Comparison of ENCODE assay signal across 8 cellular contexts in the genomic region with DNA sequence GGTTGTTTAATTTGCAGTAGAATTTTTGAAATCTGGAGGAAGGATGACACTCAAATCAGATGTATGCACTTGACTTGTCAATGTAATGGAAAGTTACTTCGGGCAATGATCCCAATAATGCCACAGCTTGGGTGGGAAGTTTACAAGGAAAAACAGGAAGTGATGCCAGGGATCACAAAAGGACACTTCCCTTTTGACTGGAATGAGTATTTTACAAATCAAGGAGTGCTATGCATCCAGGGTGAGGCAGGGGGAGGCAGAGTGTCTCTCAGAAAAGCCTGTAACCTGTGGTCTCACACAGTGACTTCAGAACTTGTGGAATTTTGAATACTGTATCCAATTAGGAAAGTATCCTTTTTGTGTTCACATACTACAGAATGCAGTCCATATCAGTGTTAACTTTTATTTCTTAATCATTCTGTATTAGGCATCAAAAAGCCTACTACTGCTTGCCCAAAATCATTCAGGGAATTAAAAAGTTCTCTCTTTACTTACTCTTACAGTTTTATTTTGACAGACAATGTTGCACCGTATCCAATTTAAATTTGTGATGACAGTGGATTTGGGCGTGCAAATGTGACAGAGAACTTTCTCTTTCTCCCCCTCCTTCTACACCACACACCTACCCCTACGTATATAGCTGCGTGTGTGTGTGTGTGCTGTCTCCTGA.
DNase-seq lines count a peak whose midpoint lies in the region; ATAC-seq, FAIRE-seq and TF ChIP-seq lines count a peak whose summit lies in the region.

No MANE protein-coding gene starts in this region.

- no peak for TF ChIP-seq POLR2A in right lobe of liver (IDR thresholded peaks at IDR 0.05)

- TF ChIP-seq CTCF in right lobe of liver (IDR thresholded peaks at IDR 0.05), result peak; percentile 22 to 28 (median 26)

- in situ Hi-C loops in T47D (cut with HindIII; ENCODE audit: low pct_unique_long_range_greater_than_20kb, low sequenced_read_pairs), result no loop called here

- DNase-seq in NCI-H1092 (lab: John Stamatoyannopoulos, UW) (peak; percentile 22), T47D (ENCODE audit: low read depth in 1 of 2, low spot score in 1 of 2) (peak; percentile 18 to 77), right lobe of liver (no peak)
- no peak for DNase-seq in activated naive CD4-positive, alpha-beta T cell treated with Interleukin-2 at 50 U/mL for 16 hours
- DNase-seq in CD8-positive, alpha-beta memory T cell, result no peak

- CTCF ChIA-PET in CD8-positive, alpha-beta memory T cell (lab: Charles Lee), result no interaction called here

- H3K9me3 Mint-ChIP-seq in CD8-positive, alpha-beta memory T cell, result peaks cover 0 to 6% (median 3%) of the 10 kb centered on the region in 5 donors

- POLR2A ChIA-PET in CD8-positive, alpha-beta memory T cell (lab: Charles Lee), result no interaction called here

- ATAC-seq in right lobe of liver (peak; percentile 64 to 82 (median 76)), HG03442 (IDR thresholded peaks at IDR 0.05; ENCODE audit: unreplicated experiment) (no peak), GM18517 (IDR thresholded peaks at IDR 0.05; ENCODE audit: unreplicated experiment) (no peak)

- H3K4me1 Mint-ChIP-seq in CD8-positive, alpha-beta memory T cell, result no peaks in the 10 kb centered on the region

- no peaks in the 10 kb centered on the region for H3K9me3 ChIP-seq in right lobe of liver
- H3K9me3 ChIP-seq in CD8-positive, alpha-beta memory T cell (ENCODE audit: low read length), result no peaks in the 10 kb centered on the region

- no peaks in the 10 kb centered on the region for H3K27me3 ChIP-seq in right lobe of liver
- H3K27me3 ChIP-seq in CD8-positive, alpha-beta memory T cell (ENCODE audit: insufficient read depth, low read length, poor library complexity, severe bottlenecking), result no peaks in the 10 kb centered on the region

- peak; percentile 96 for FAIRE-seq in G401.6 (lab: Jason Lieb, UNC)

- no peak overlapping the region for H3K4me3 Mint-ChIP-seq in CD8-positive, alpha-beta memory T cell

- no peaks in the 10 kb centered on the region for H3K4me1 ChIP-seq in right lobe of liver
- no peaks in the 10 kb centered on the region for H3K4me1 ChIP-seq in CD8-positive, alpha-beta memory T cell (ENCODE audit: insufficient read depth, low read length)

- no peaks in the 10 kb centered on the region for H3K27me3 Mint-ChIP-seq in CD8-positive, alpha-beta memory T cell

- H3K36me3 Mint-ChIP-seq in CD8-positive, alpha-beta memory T cell, result no peaks in the 10 kb centered on the region

- peak overlapping the region in 1 of 8 donors; percentile 64 for H3K27ac Mint-ChIP-seq in CD8-positive, alpha-beta memory T cell

- no peaks in the 10 kb centered on the region for H3K36me3 ChIP-seq in right lobe of liver
- no peaks in the 10 kb centered on the region for H3K36me3 ChIP-seq in CD8-positive, alpha-beta memory T cell (ENCODE audit: insufficient read depth, low read length)

- no peak overlapping the region for H3K4me3 ChIP-seq in right lobe of liver
- no peak overlapping the region for H3K4me3 ChIP-seq in CD8-positive, alpha-beta memory T cell (ENCODE audit: low read length)

- intact Hi-C loops in right lobe of liver (cut with DNase I), result no loop called here

- WGBS in right lobe of liver (ENCODE audit: insufficient coverage, low coverage, low lambda C conversion rate, missing lambda C conversion rate), result 55% methylated on average over 4 of the region's 5 CpGs

- H3K27ac ChIP-seq in right lobe of liver, result no peak overlapping the region
- H3K27ac ChIP-seq in CD8-positive, alpha-beta memory T cell (ENCODE audit: low read depth, low read length), result no peak overlapping the region

Comparison
In these comparisons a context has a peak if more than half of its experiments do, and no peak if none do; other contexts are left out.
1. DNase-seq: peak in NCI-H1092 (single experiment) and T47D (2 of 2); none in right lobe of liver (0 of 3), activated naive CD4-positive, alpha-beta T cell treated with Interleukin-2 at 50 U/mL for 16 hours (single experiment) and CD8-positive, alpha-beta memory T cell (0 of 5).
2. ATAC-seq: peak in right lobe of liver (4 of 4); none in HG03442 (single experiment) and GM18517 (single experiment).